35 cellular contexts compared by ENCODE assay signal in genomic region chr3:74074700-74075099, GRCh38.
"Had no signal": no experiment of that assay in that cellular context is flagged by ENCODE, and none has a peak within 500 bp of the region (broad histone marks: within the 10 kb centered on the region; RNA-seq: fewer than 3 reads in every experiment).

No MANE protein-coding gene starts in this region.

- H3K36me3 ChIP-seq: MG63 had no signal

- DNase-seq: Karpas-422, Kasumi-1, MG63, MM.1S, MV-4-11, NCI-H1048, NCI-H1092, NCI-H1092 treated with DMSO at 0.1 percent for 48 hours, NCI-H1105, NCI-H1105 treated with DMSO at 0.1 percent for 48 hours, NCI-H1417, NCI-H1417 treated with DMSO at 0.1 percent for 48 hours, NCI-H1436, NCI-H1436 treated with DMSO at 0.1 percent for 48 hours, NCI-H146, NCI-H1694, NCI-H1694 treated with DMSO at 0.1 percent for 48 hours, NCI-H187, NCI-H187 treated with DMSO at 0.1 percent for 48 hours, NCI-H1930, NCI-H2029, NCI-H2029 treated with DMSO at 0.1 percent for 48 hours, NCI-H2081, NCI-H2081 treated with DMSO at 0.1 percent for 48 hours, NCI-H2107, NCI-H2171, NCI-H2171 treated with DMSO at 0.1 percent for 48 hours, NCI-H2227 treated with DMSO at 0.1 percent for 48 hours, NCI-H226, NCI-H345, NCI-H446, NCI-H446 treated with DMSO at 0.1 percent for 48 hours, NCI-H510A, NCI-H510A treated with DMSO at 0.1 percent for 48 hours, NCI-H524 had no signal

- H3K4me3 ChIP-seq: MG63 had no signal

- H3K9me3 ChIP-seq: MG63 had no signal

- H3K27me3 ChIP-seq: MG63 had no signal
